ENCODE assay signal across 2 cellular contexts in the genomic region with DNA sequence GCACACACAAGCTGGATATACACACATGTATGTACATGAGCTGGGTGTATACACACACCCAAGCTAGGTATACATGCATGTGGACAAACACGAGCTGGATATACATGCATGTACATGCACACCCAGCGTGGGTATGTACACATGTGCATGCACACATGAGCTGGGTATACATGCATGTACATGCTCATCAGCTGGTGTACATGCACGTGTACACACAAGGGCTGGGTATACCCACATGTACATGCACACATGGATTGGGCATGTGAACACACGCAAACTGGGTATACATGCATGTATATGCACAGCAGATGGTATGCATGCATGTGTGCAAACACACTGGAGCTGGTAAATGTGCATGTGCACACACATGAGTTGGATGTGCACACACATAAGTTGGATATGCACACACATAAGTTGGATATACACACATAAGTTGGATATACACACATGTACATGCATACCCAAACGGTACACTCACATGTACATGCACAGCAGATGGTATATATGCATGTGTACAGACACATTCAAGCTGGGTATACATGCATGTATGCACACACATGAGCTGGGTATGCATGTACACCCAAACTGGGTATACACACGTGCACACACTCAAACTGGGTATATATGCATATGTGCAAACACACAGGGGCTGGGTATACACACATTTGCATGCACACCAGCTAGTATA.
TF ChIP-seq lines count a peak whose summit lies in the region.

No MANE protein-coding gene starts in this region.

TF ChIP-seq in HEK293, 187 proteins besides CTCF, POLR2A, EP300 and RAD21:
- TF ChIP-seq ZNF623 (tag by site-specific recombination; IDR thresholded peaks at IDR 0.05) (no peak), ZNF76 (tag by site-specific recombination; IDR thresholded peaks at IDR 0.05; ENCODE audit: borderline replicate concordance, low read depth) (no peak), ZFP69B (tag by site-specific recombination; IDR thresholded peaks at IDR 0.05) (no peak), ZNF311 (tag by site-specific recombination; IDR thresholded peaks at IDR 0.05; ENCODE audit: borderline replicate concordance) (no peak), ZNF324 (tag by site-specific recombination; IDR thresholded peaks at IDR 0.05) (no peak)
- TF ChIP-seq, protein P1, sequence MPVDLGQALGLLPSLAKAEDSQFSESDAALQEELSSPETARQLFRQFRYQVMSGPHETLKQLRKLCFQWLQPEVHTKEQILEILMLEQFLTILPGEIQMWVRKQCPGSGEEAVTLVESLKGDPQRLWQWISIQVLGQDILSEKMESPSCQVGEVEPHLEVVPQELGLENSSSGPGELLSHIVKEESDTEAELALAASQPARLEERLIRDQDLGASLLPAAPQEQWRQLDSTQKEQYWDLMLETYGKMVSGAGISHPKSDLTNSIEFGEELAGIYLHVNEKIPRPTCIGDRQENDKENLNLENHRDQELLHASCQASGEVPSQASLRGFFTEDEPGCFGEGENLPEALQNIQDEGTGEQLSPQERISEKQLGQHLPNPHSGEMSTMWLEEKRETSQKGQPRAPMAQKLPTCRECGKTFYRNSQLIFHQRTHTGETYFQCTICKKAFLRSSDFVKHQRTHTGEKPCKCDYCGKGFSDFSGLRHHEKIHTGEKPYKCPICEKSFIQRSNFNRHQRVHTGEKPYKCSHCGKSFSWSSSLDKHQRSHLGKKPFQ (tag by site-specific recombination; IDR thresholded peaks at IDR 0.05) = peak; percentile 12; the same call in 1 of the 2 replicates
- TF ChIP-seq, protein P2, sequence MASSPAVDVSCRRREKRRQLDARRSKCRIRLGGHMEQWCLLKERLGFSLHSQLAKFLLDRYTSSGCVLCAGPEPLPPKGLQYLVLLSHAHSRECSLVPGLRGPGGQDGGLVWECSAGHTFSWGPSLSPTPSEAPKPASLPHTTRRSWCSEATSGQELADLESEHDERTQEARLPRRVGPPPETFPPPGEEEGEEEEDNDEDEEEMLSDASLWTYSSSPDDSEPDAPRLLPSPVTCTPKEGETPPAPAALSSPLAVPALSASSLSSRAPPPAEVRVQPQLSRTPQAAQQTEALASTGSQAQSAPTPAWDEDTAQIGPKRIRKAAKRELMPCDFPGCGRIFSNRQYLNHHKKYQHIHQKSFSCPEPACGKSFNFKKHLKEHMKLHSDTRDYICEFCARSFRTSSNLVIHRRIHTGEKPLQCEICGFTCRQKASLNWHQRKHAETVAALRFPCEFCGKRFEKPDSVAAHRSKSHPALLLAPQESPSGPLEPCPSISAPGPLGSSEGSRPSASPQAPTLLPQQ (tag by site-specific recombination; IDR thresholded peaks at IDR 0.05) = no peak
- TF ChIP-seq, protein P3, sequence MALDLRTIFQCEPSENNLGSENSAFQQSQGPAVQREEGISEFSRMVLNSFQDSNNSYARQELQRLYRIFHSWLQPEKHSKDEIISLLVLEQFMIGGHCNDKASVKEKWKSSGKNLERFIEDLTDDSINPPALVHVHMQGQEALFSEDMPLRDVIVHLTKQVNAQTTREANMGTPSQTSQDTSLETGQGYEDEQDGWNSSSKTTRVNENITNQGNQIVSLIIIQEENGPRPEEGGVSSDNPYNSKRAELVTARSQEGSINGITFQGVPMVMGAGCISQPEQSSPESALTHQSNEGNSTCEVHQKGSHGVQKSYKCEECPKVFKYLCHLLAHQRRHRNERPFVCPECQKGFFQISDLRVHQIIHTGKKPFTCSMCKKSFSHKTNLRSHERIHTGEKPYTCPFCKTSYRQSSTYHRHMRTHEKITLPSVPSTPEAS (tag by site-specific recombination; IDR thresholded peaks at IDR 0.05) = peak; percentile 73

TF ChIP-seq in H1, 55 proteins besides CTCF, POLR2A, EP300 and RAD21:
- TF ChIP-seq, protein P4, sequence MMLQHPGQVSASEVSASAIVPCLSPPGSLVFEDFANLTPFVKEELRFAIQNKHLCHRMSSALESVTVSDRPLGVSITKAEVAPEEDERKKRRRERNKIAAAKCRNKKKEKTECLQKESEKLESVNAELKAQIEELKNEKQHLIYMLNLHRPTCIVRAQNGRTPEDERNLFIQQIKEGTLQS (IDR thresholded peaks at IDR 0.05; ENCODE audit: insufficient read depth, low read depth, low read length) = no peak
- peak; percentile 88; the same call in 1 of the 2 replicates for TF ChIP-seq KDM1A (IDR thresholded peaks at IDR 0.05; ENCODE audit: borderline replicate concordance, low read length)
TF ChIP-seq in H1: peak in this region for 1.
